In the genomic region with DNA sequence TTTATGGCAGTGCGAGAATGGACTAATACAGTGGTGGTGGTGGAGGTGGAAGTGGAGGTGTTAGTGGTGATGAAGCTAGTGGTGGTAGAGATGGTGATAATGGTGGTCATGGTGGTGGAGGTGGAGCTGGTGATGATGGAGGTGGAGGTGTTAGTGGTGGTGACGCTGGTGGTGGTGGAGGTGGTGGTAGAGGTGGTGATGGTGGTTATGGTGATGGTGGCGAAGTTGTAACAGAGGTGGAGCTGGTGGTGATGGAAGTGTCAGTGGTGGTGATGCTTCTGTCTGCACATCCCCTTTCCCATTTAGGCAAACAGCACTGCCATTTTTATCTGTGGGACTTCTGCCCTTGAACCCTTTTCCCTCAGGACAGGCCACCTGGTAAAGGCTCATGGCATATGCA, we compare ENCODE assay signal across 1 cellular context.
TF ChIP-seq lines count a peak whose summit lies in the region.

No MANE protein-coding gene starts in this region.

TF ChIP-seq in GM12878, 131 proteins besides CTCF, POLR2A, EP300 and RAD21:
- TF ChIP-seq MTA2 (IDR thresholded peaks at IDR 0.05; ENCODE audit: low read depth) (no peak), ZNF217 (IDR thresholded peaks at IDR 0.05) (no peak), SMAD5 (IDR thresholded peaks at IDR 0.05; ENCODE audit: low read depth) (no peak), ATF7 (IDR thresholded peaks at IDR 0.05; ENCODE audit: low read depth) (no peak), RCOR1 (conservative IDR thresholded peaks at IDR 0.05; ENCODE audit: low read depth, low read length) (no peak), GABPA (IDR thresholded peaks at IDR 0.05; ENCODE audit: low read depth) (no peak), MYB (IDR thresholded peaks at IDR 0.05; ENCODE audit: borderline replicate concordance, low read depth, low read length) (no peak), MTA3 (IDR thresholded peaks at IDR 0.05; ENCODE audit: borderline replicate concordance, low read length) (no peak), POU2F2 (IDR thresholded peaks at IDR 0.05; ENCODE audit: borderline replicate concordance, low read depth, low read length) (no peak), YBX1 (IDR thresholded peaks at IDR 0.05) (no peak), JUNB (IDR thresholded peaks at IDR 0.05) (no peak), POLR2AphosphoS2 (IDR thresholded peaks at IDR 0.05; ENCODE audit: low read depth, low read length) (no peak), LARP7 (IDR thresholded peaks at IDR 0.05) (no peak), MEF2B (IDR thresholded peaks at IDR 0.05; ENCODE audit: partially characterized antibody, poor library complexity, severe bottlenecking) (no peak), SREBF2 (IDR thresholded peaks at IDR 0.05; ENCODE audit: low read length) (no peak)
- TF ChIP-seq, protein P1, sequence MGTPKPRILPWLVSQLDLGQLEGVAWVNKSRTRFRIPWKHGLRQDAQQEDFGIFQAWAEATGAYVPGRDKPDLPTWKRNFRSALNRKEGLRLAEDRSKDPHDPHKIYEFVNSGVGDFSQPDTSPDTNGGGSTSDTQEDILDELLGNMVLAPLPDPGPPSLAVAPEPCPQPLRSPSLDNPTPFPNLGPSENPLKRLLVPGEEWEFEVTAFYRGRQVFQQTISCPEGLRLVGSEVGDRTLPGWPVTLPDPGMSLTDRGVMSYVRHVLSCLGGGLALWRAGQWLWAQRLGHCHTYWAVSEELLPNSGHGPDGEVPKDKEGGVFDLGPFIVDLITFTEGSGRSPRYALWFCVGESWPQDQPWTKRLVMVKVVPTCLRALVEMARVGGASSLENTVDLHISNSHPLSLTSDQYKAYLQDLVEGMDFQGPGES (IDR thresholded peaks at IDR 0.05): no peak
